ENCODE assay signal across 1 cellular context in genomic region chr16:55832788-55833583, GRCh38.
TF ChIP-seq lines count a peak whose summit lies in the region.

Gene CES1, minus strand, starts transcription at chr16:55833096. Its CDS starts 41 bp downstream, at chr16:55833055.

TF ChIP-seq in liver, 16 proteins besides CTCF, POLR2A, EP300 and RAD21 (continued from another document):
- peak in 1 of 2 donors; percentile 76 for TF ChIP-seq EGR1 (IDR thresholded peaks at IDR 0.05; ENCODE audit: low read depth in 2 of 2)
- TF ChIP-seq, protein P1, sequence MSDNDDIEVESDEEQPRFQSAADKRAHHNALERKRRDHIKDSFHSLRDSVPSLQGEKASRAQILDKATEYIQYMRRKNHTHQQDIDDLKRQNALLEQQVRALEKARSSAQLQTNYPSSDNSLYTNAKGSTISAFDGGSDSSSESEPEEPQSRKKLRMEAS (IDR thresholded peaks at IDR 0.05) = peak; percentile 93
- TF ChIP-seq SP1 (IDR thresholded peaks at IDR 0.05) = peak; percentile 91
- peak; percentile 57 for TF ChIP-seq FOXA1 (IDR thresholded peaks at IDR 0.05)
TF ChIP-seq in liver: peak in this region for 15.
